In genomic region chr19:1478934-1479707, GRCh38 we compare ENCODE assay signal across 8 cellular contexts. TPM values are rescaled to one million over a fixed set of nuclear protein-coding genes. Genes with fewer than 3 reads are reported as not detected.
DNase-seq lines count a peak whose midpoint lies in the region; ATAC-seq and TF ChIP-seq lines count a peak whose summit lies in the region.

Gene C19orf25, minus strand, starts transcription at chr19:1479215. Its CDS starts 312 bp downstream, at chr19:1478903.

- peaks cover 30% of the 10 kb centered on the region for H3K79me2 ChIP-seq in OCI-LY3 (ENCODE audit: low read length)

- no TSS peak for BruUV-seq in Caco-2 (replicated peaks; lab: Mats Ljungman, UMichigan)

- H2AFZ ChIP-seq in OCI-LY3 (ENCODE audit: low read depth, low read length) = peak within 1 kb of the TSS; percentile 97

- TF ChIP-seq CTCF in Caco-2 (IDR thresholded peaks at IDR 0.05; ENCODE audit: insufficient read depth in 1 of 2, low read depth in 1 of 2, low read length in 1 of 2, severe bottlenecking in 1 of 2, unreplicated experiment in 1 of 2) = no peak
- TF ChIP-seq CTCF in OCI-LY3 (IDR thresholded peaks at IDR 0.05; ENCODE audit: low read depth, low read length) = no peak
- TF ChIP-seq CTCF in endothelial cell (IDR thresholded peaks at IDR 0.05; ENCODE audit: unreplicated experiment) = no peak

- H3K27ac ChIP-seq in OCI-LY3 (ENCODE audit: low read length) = peak within 1 kb of the TSS; percentile 78

- H3K27ac Mint-ChIP-seq in Caco-2 (ENCODE audit: unreplicated experiment) (peak within 1 kb of the TSS; percentile 89), endothelial cell (ENCODE audit: unreplicated experiment) (peak within 1 kb of the TSS; percentile 90)

- CTCF ChIA-PET in Caco-2 (lab: Charles Lee) = interaction anchor here (0.6 to 1.0 kb wide), 2 partner anchors 11 to 1484 kb away, joined by 3 read pairs; no protein-coding TSS in a partner anchor

- H3K4me2 ChIP-seq in OCI-LY3 (ENCODE audit: low read length) = peak within 1 kb of the TSS; percentile 73

- H3K27me3 Mint-ChIP-seq in Caco-2 (ENCODE audit: insufficient read depth, unreplicated experiment) (no peaks in the 10 kb centered on the region), endothelial cell (ENCODE audit: unreplicated experiment) (peaks cover 3% of the 10 kb centered on the region)

- no peaks in the 10 kb centered on the region for H3K9me3 ChIP-seq in Caco-2
- no peaks in the 10 kb centered on the region for H3K9me3 ChIP-seq in OCI-LY3 (ENCODE audit: insufficient read depth, low read length)

- peak; percentile 87 for ATAC-seq in GM21423 (IDR thresholded peaks at IDR 0.05; ENCODE audit: unreplicated experiment)

- DNase-seq in Caco-2 (peak; percentile 93 to 94), HuH-7.5 (ENCODE audit: low spot score) (peak; percentile 99), endothelial cell (ENCODE audit: low spot score) (peak; percentile 89), midbrain (lab: John Stamatoyannopoulos, UW) (peak; percentile 94)
- peak; percentile 92 for DNase-seq in activated CD8-positive, alpha-beta memory T cell treated with anti-CD3 and anti-CD28 coated beads, Interleukin-2, amount 50 U/mL, for 4 hours
- peak; percentile 88 to 92 for DNase-seq in stimulated activated CD8-positive, alpha-beta memory T cell treated with anti-CD3 and anti-CD28 coated beads, Interleukin-15, amount 100 ng/mL, for 48 hours (ENCODE audit: low read depth in 2 of 2)

- peaks cover 22% of the 10 kb centered on the region for H3K36me3 Mint-ChIP-seq in Caco-2 (ENCODE audit: insufficient read depth, unreplicated experiment)
- peaks cover 10% of the 10 kb centered on the region for H3K36me3 Mint-ChIP-seq in endothelial cell (ENCODE audit: low read depth, unreplicated experiment)

- peak within 1 kb of the TSS; percentile 81 for H3K9ac ChIP-seq in OCI-LY3 (ENCODE audit: low read length)

- peaks cover 9% of the 10 kb centered on the region; the same call in 1 of the 2 replicates for H4K20me1 ChIP-seq in OCI-LY3 (ENCODE audit: insufficient read depth, low read length)

- H3K9me3 Mint-ChIP-seq in Caco-2 (ENCODE audit: unreplicated experiment) (no peaks in the 10 kb centered on the region), endothelial cell (ENCODE audit: unreplicated experiment) (no peaks in the 10 kb centered on the region)

- H3K4me3 Mint-ChIP-seq in Caco-2 (ENCODE audit: unreplicated experiment) (peak within 1 kb of the TSS; percentile 90), endothelial cell (ENCODE audit: unreplicated experiment) (peak within 1 kb of the TSS; percentile 97)

- H3K4me3 ChIP-seq in Caco-2 (ENCODE audit: low read depth, low read length) (peak within 1 kb of the TSS; percentile 74), OCI-LY3 (ENCODE audit: low read length) (peak within 1 kb of the TSS; percentile 86)

- no peaks in the 10 kb centered on the region for H3K4me1 Mint-ChIP-seq in Caco-2 (ENCODE audit: low read depth, unreplicated experiment)
- peaks cover 8% of the 10 kb centered on the region for H3K4me1 Mint-ChIP-seq in endothelial cell (ENCODE audit: unreplicated experiment)

- H3K27me3 ChIP-seq in Caco-2 (replicated peaks; ENCODE audit: control insufficient read depth, insufficient read depth, low read length) (no peaks in the 10 kb centered on the region), OCI-LY3 (ENCODE audit: low read depth, low read length) (no peaks in the 10 kb centered on the region)

- H3K36me3 ChIP-seq in Caco-2 (ENCODE audit: control insufficient read depth, insufficient read depth, low read length) (no peaks in the 10 kb centered on the region; the same call in 1 of the 2 replicates), OCI-LY3 (replicated peaks; ENCODE audit: low read depth, low read length) (peaks cover 17% of the 10 kb centered on the region)

- H3K4me1 ChIP-seq in Caco-2 (no peaks in the 10 kb centered on the region), OCI-LY3 (ENCODE audit: low read length) (peaks cover 6% of the 10 kb centered on the region; the same call in 1 of the 2 replicates)

- intact Hi-C loops in Caco-2 (cut with micrococcal nuclease; ENCODE audit: unreplicated experiment) = no loop called here

- POLR2A ChIA-PET in Caco-2 (lab: Charles Lee) = no interaction called here

RNA-seq across cellular contexts. Expression of gene C19orf25, which starts in this region (rescaled TPM):
- total RNA-seq in Caco-2 (2022) (41.9 and 45.4 TPM in 2 replicates), endothelial cell (ENCODE audit: unreplicated experiment) (29.7 TPM)

Comparison
In these comparisons a context has a peak if more than half of its experiments do, and no peak if none do; other contexts are left out.
1. Peak in every context shown above with its lines: DNase-seq, ATAC-seq, H3K4me3 ChIP-seq and H3K27ac ChIP-seq.